ENCODE assay signal across 7 cellular contexts in genomic region chr6:30647802-30648460, GRCh38. TPM values are rescaled to one million over a fixed set of nuclear protein-coding genes. Genes with fewer than 3 reads are reported as not detected.
A peak's percentile ranks its signal among the peaks of the same experiment; 100 is the strongest.
DNase-seq lines count a peak whose midpoint lies in the region; ATAC-seq and TF ChIP-seq lines count a peak whose summit lies in the region.

No MANE protein-coding gene starts in this region.

- peak overlapping the region; percentile 92 for H3K27ac ChIP-seq in KOPT-K1 (ENCODE audit: low read depth, low read length, poor library complexity, severe bottlenecking)
- no peak overlapping the region for H3K27ac ChIP-seq in iPS-18a (ENCODE audit: low read length)
- peak overlapping the region; percentile 85 to 97 (median 95) for H3K27ac ChIP-seq in spleen

- H3K9me3 ChIP-seq in KOPT-K1 (ENCODE audit: insufficient read depth, low read length, poor library complexity, severe bottlenecking) (no peaks in the 10 kb centered on the region), iPS-18a (ENCODE audit: control insufficient read depth, low read depth, low read length) (no peaks in the 10 kb centered on the region), spleen (no peaks in the 10 kb centered on the region)

- no peak for ATAC-seq in HG03460 (IDR thresholded peaks at IDR 0.05; ENCODE audit: unreplicated experiment)

- H3K27me3 ChIP-seq in iPS-18a (ENCODE audit: control insufficient read depth, insufficient read depth, low read length) (no peaks in the 10 kb centered on the region), spleen (replicated peaks in 1 of 7) (no peaks in the 10 kb centered on the region)

- H3K4me1 ChIP-seq in iPS-18a (ENCODE audit: control insufficient read depth, low read depth, low read length) (peaks cover 8% of the 10 kb centered on the region), spleen (peaks cover 12 to 57% (median 25%) of the 10 kb centered on the region in 6 donors)

- H3K9ac ChIP-seq in iPS-18a (ENCODE audit: low read length) = peak overlapping the region; percentile 84

- TF ChIP-seq CTCF in GM12865 (IDR thresholded peaks at IDR 0.05; ENCODE audit: insufficient read depth, low read depth, low read length, missing control alignments) (no peak), spleen (IDR thresholded peaks at IDR 0.05 in 8 of 11, conservative IDR thresholded peaks at IDR 0.05 in 3 of 11) (peak in 1 of 11 experiments; percentile 5)

- intact Hi-C loops in spleen (cut with DNase I; ENCODE audit: low total_unique reads) = no loop called here

- peaks cover 21% of the 10 kb centered on the region for H3K36me3 Mint-ChIP-seq in activated naive CD8-positive, alpha-beta T cell treated with anti-CD3 and anti-CD28 coated beads for 36 hours

- H3K4me3 Mint-ChIP-seq in activated naive CD8-positive, alpha-beta T cell treated with anti-CD3 and anti-CD28 coated beads for 36 hours = peak overlapping the region; percentile 91

- H3K27me3 Mint-ChIP-seq in activated naive CD8-positive, alpha-beta T cell treated with anti-CD3 and anti-CD28 coated beads for 36 hours = no peaks in the 10 kb centered on the region

- H3K27ac Mint-ChIP-seq in activated naive CD8-positive, alpha-beta T cell treated with anti-CD3 and anti-CD28 coated beads for 36 hours = peak overlapping the region; percentile 92

- 20 to 50% (median 22%) methylated on average over 9 to 21 of the region's 21 CpGs for WGBS in spleen, 5 donors

- no peak for DNase-seq in GM12865 (ENCODE audit: low read depth)
- DNase-seq in activated naive CD8-positive, alpha-beta T cell treated with anti-CD3 and anti-CD28 coated beads for 36 hours = no peak
- no peak for DNase-seq in spleen
- no peak for DNase-seq in activated effector memory CD4-positive, alpha-beta T cell treated with anti-CD3 and anti-CD28 coated beads, Interleukin-2, amount 50 U/mL, for 16 hours

- TF ChIP-seq POLR2A in spleen (IDR thresholded peaks at IDR 0.05) = no peak

- peaks cover 26% of the 10 kb centered on the region for H3K4me1 Mint-ChIP-seq in activated naive CD8-positive, alpha-beta T cell treated with anti-CD3 and anti-CD28 coated beads for 36 hours

- peaks cover 71% of the 10 kb centered on the region for H3K36me3 ChIP-seq in KOPT-K1 (ENCODE audit: insufficient read depth, low read length)
- H3K36me3 ChIP-seq in iPS-18a (ENCODE audit: control insufficient read depth, low read depth, low read length) = peaks cover 25% of the 10 kb centered on the region
- H3K36me3 ChIP-seq in spleen = peaks cover 0 to 57% (median 19%) of the 10 kb centered on the region in 6 donors

- H3K4me3 ChIP-seq in GM12865 (ENCODE audit: low read depth, low read length) (peak overlapping the region; percentile 77), iPS-18a (ENCODE audit: low read length) (peak overlapping the region; percentile 81), spleen (peak overlapping the region; percentile 91 to 100 (median 95))

- no peaks in the 10 kb centered on the region for H3K9me3 Mint-ChIP-seq in activated naive CD8-positive, alpha-beta T cell treated with anti-CD3 and anti-CD28 coated beads for 36 hours

RNA-seq across cellular contexts. Expression of gene C6orf136, which starts 1.0 kb away (rescaled TPM):
- 10 to 100 TPM; 35.8 to 37.1 TPM for total RNA-seq in activated naive CD8-positive, alpha-beta T cell treated with anti-CD3 and anti-CD28 coated beads for 36 hours
- total RNA-seq in spleen = 10 to 100 TPM; 15.4 to 24.2 (median 17.8) TPM
- polyA plus RNA-seq in spleen = 10 to 100 TPM; 12.1 to 28.0 (median 22.1) TPM

RNA-seq across cellular contexts. Expression of gene ATAT1, which starts 21.3 kb away (rescaled TPM):
- total RNA-seq in activated naive CD8-positive, alpha-beta T cell treated with anti-CD3 and anti-CD28 coated beads for 36 hours = 1 to 10 TPM; 8.5 to 8.6 TPM
- 1 to 10 TPM; 2.4 to 9.7 (median 8.7) TPM for total RNA-seq in spleen
- polyA plus RNA-seq in spleen = 1 to 10 TPM; 3.6 to 4.9 (median 4.3) TPM

RNA-seq across cellular contexts. Expression of gene DHX16, which starts 24.9 kb away (rescaled TPM):
- total RNA-seq in activated naive CD8-positive, alpha-beta T cell treated with anti-CD3 and anti-CD28 coated beads for 36 hours = 10 to 100 TPM; 40.4 to 42.1 TPM
- 10 to 100 TPM; 30.0 to 39.6 (median 35.4) TPM for total RNA-seq in spleen
- 10 to 100 TPM; 21.7 to 39.7 (median 33.8) TPM for polyA plus RNA-seq in spleen

RNA-seq across cellular contexts. Expression of gene MRPS18B, which starts 30.3 kb away (rescaled TPM):
- total RNA-seq in activated naive CD8-positive, alpha-beta T cell treated with anti-CD3 and anti-CD28 coated beads for 36 hours = 100 to 1,000 TPM; 113 to 116 TPM
- total RNA-seq in spleen = 10 to 100 TPM; 41.2 to 63.4 (median 45.3) TPM
- polyA plus RNA-seq in spleen = 10 to 100 TPM; 48.8 to 74.0 (median 73.0) TPM

RNA-seq across cellular contexts. Expression of gene PPP1R10, which starts 30.9 kb away (rescaled TPM):
- 10 to 100 TPM; 80.5 to 84.6 TPM for total RNA-seq in activated naive CD8-positive, alpha-beta T cell treated with anti-CD3 and anti-CD28 coated beads for 36 hours
- total RNA-seq in spleen = 10 to 100 TPM; 53.5 to 86.2 (median 75.9) TPM
- 10 to 100 TPM; 13.5 to 24.6 (median 13.6) TPM for polyA plus RNA-seq in spleen
